Comparison of ENCODE assay signal across 9 cellular contexts in the genomic region with DNA sequence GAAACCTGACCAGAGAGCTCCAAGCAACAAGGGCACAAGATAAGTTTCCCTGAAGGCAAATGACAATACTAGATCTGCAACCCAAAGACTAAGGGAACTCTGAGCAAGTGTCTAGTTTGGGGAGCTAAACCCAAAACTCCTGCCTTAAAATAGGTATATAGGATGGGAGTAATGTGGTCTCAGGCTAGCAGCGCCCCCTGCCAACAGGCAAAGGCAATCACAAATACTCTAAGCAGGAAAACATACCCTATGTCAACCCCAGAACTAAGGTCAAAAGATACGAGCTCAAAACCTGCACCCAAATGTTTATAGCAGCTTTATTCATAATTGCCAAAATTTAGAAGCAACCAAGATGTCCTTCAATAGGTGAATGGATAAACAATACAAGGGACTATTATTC.
DNase-seq lines count a peak whose midpoint lies in the region; ATAC-seq, FAIRE-seq and TF ChIP-seq lines count a peak whose summit lies in the region.
"Had no signal": no experiment of that assay in that cellular context is flagged by ENCODE, and none has a peak within 500 bp of the region (broad histone marks: within the 10 kb centered on the region; RNA-seq: fewer than 3 reads in every experiment).

No MANE protein-coding gene starts in this region.

- H3K4me3 ChIP-seq in adrenal gland (no peak overlapping the region), upper lobe of right lung (no peak overlapping the region), prostate gland (no peak overlapping the region)

- H3K36me3 ChIP-seq in adrenal gland (replicated peaks in 1 of 2): peaks cover 0 to 10% of the 10 kb centered on the region in 2 donors
- peaks cover 9% of the 10 kb centered on the region for H3K36me3 ChIP-seq in upper lobe of right lung
- no peaks in the 10 kb centered on the region for H3K36me3 ChIP-seq in prostate gland

- no peaks in the 10 kb centered on the region for H3K9me3 ChIP-seq in adrenal gland (replicated peaks in 1 of 3)
- H3K9me3 ChIP-seq in upper lobe of right lung: no peaks in the 10 kb centered on the region
- H3K9me3 ChIP-seq in prostate gland: no peaks in the 10 kb centered on the region
- H3K9me3 ChIP-seq: neutrophil had no signal

- peak; percentile 15 for DNase-seq in LHCN-M2 (ENCODE audit: low read depth)
- DNase-seq in adrenal gland: peak in 2 of 7 donors; percentile 12 to 20
- DNase-seq in iris pigment epithelial cell (ENCODE audit: low read depth): peak; percentile 31
- no peak for DNase-seq in upper lobe of right lung
- DNase-seq in prostate gland (ENCODE audit: low spot score): no peak

- TF ChIP-seq POLR2A in adrenal gland (IDR thresholded peaks at IDR 0.05) (no peak), prostate gland (IDR thresholded peaks at IDR 0.05) (no peak)

- intact Hi-C loops in adrenal gland (cut with DNase I) (loop anchor here in 1 of 2 donors (10.0 kb wide), 1 partner anchor 59 kb away; no protein-coding TSS in a partner anchor), upper lobe of right lung (cut with DNase I) (no loop called here), prostate gland (cut with DNase I) (loop anchor here (10.0 kb wide), 1 partner anchor 179 kb away; no protein-coding TSS in a partner anchor)

- TF ChIP-seq CTCF in adrenal gland (IDR thresholded peaks at IDR 0.05): peak; percentile 6 to 47 (median 34)
- TF ChIP-seq CTCF in upper lobe of right lung (IDR thresholded peaks at IDR 0.05): peak; percentile 48
- peak in 2 of 4 experiments; percentile 21 to 33 for TF ChIP-seq CTCF in prostate gland (IDR thresholded peaks at IDR 0.05)

- FAIRE-seq in G401.6 (lab: Jason Lieb, UNC): peak; percentile 25

- H3K27me3 ChIP-seq in adrenal gland: no peaks in the 10 kb centered on the region
- H3K27me3 ChIP-seq in upper lobe of right lung: no peaks in the 10 kb centered on the region
- no peaks in the 10 kb centered on the region for H3K27me3 ChIP-seq in prostate gland (replicated peaks; ENCODE audit: insufficient read depth)
- H3K27me3 ChIP-seq: neutrophil had no signal

- H3K27ac ChIP-seq in adrenal gland (no peak overlapping the region), upper lobe of right lung (no peak overlapping the region), prostate gland (no peak overlapping the region)
- H3K27ac ChIP-seq: neutrophil had no signal

- WGBS in adrenal gland, 4 donors: 22 to 51% (median 39%) methylated on average over 2 of the region's 2 CpGs
- WGBS in prostate gland: 29% methylated on average over 2 of the region's 2 CpGs

- ATAC-seq in upper lobe of right lung (peak; percentile 49), HG03025 (IDR thresholded peaks at IDR 0.05; ENCODE audit: low FRiP score, unreplicated experiment) (no peak), GM18498 (IDR thresholded peaks at IDR 0.05; ENCODE audit: unreplicated experiment) (no peak)

- H3K4me1 ChIP-seq in adrenal gland (replicated peaks in 1 of 2) (no peaks in the 10 kb centered on the region), upper lobe of right lung (no peaks in the 10 kb centered on the region), prostate gland (replicated peaks) (no peaks in the 10 kb centered on the region)

Comparison
In these comparisons a context has a peak if more than half of its experiments do, and no peak if none do; other contexts are left out.
1. DNase-seq: peak in LHCN-M2 (single experiment) and iris pigment epithelial cell (single experiment); none in upper lobe of right lung (single experiment) and prostate gland (single experiment).